In genomic region chrX:115487608-115488007, GRCh38 we compare ENCODE assay signal across 21 cellular contexts.
DNase-seq lines count a peak whose midpoint lies in the region; ATAC-seq, FAIRE-seq and TF ChIP-seq lines count a peak whose summit lies in the region.
"Had no signal": no experiment of that assay in that cellular context is flagged by ENCODE, and none has a peak within 500 bp of the region (broad histone marks: within the 10 kb centered on the region; RNA-seq: fewer than 3 reads in every experiment).

No MANE protein-coding gene starts in this region.

- no peak overlapping the region for H3K18ac ChIP-seq in IMR-90 (ENCODE audit: low read depth, low read length)

- H3K36me3 ChIP-seq in IMR-90 (ENCODE audit: control insufficient read depth, insufficient read depth, low read length), result no peaks in the 10 kb centered on the region
- H3K36me3 ChIP-seq: BLaER1 treated with 17β-estradiol and CSF1 and Interleukin-3, amounts not matched to agents 10 nM and 100 nM had no signal

- ATAC-seq in IMR-90 (ENCODE audit: low read depth) (no peak), right cardiac atrium (no peak)
- ATAC-seq: A549; CD8-positive, alpha-beta T cell had no signal

- no peaks in the 10 kb centered on the region for H3K9me1 ChIP-seq in IMR-90 (ENCODE audit: insufficient read depth, low read length)

- TF ChIP-seq RAD21 in IMR-90 (IDR thresholded peaks at IDR 0.05; ENCODE audit: low read length), result no peak

- no peak overlapping the region for H3K4me2 ChIP-seq in IMR-90 (ENCODE audit: low read depth, low read length)
- H3K4me2 ChIP-seq: A549; BLaER1 treated with 17β-estradiol and CSF1 and Interleukin-3, amounts not matched to agents 10 nM and 100 nM had no signal

- no peak overlapping the region for H4K5ac ChIP-seq in IMR-90 (ENCODE audit: low read depth, low read length)

- intact Hi-C loops in IMR-90 (cut with micrococcal nuclease) (no loop called here), right cardiac atrium (cut with DNase I) (no loop called here)

- H2AK5ac ChIP-seq in IMR-90 (ENCODE audit: low read depth, low read length), result no peak overlapping the region

- peak; percentile 14 for FAIRE-seq in colon (lab: Jason Lieb, UNC)
- FAIRE-seq: A549, D721Med, G401.6, GM12891, GM19239 had no signal

- H3K4ac ChIP-seq in IMR-90 (ENCODE audit: low read depth, low read length), result no peak overlapping the region

- CTCF ChIA-PET in IMR-90 (lab: Yijun Ruan, JAX), result no interaction called here

- H3K14ac ChIP-seq in IMR-90 (replicated peaks; ENCODE audit: low read depth, low read length), result no peak overlapping the region

- H3K27me3 ChIP-seq in IMR-90 (ENCODE audit: control insufficient read depth, insufficient read depth, low read length) (no peaks in the 10 kb centered on the region; the same call in 1 of the 2 replicates), right cardiac atrium (ENCODE audit: control insufficient read depth, insufficient read depth) (no peaks in the 10 kb centered on the region)

- H3K9me3 ChIP-seq in IMR-90 (ENCODE audit: control insufficient read depth, insufficient read depth, low read length), result no peaks in the 10 kb centered on the region
- H3K9me3 ChIP-seq in right cardiac atrium (ENCODE audit: control insufficient read depth, low read length), result no peaks in the 10 kb centered on the region
- H3K9me3 ChIP-seq: A549, Caco-2 had no signal

- no peak overlapping the region for H4K8ac ChIP-seq in IMR-90 (ENCODE audit: low read depth in 2 of 2, low read length in 2 of 2)

- H3K23ac ChIP-seq in IMR-90 (ENCODE audit: low read depth, low read length), result no peak overlapping the region

- no peak overlapping the region for H4K91ac ChIP-seq in IMR-90 (ENCODE audit: insufficient read depth, low read depth, low read length)

- no peak for TF ChIP-seq POLR2A in IMR-90 (IDR thresholded peaks at IDR 0.05; ENCODE audit: low read depth, low read length)

- H3K9ac ChIP-seq in IMR-90 (ENCODE audit: low read depth, low read length), result no peak overlapping the region
- H3K9ac ChIP-seq: BLaER1 treated with 17β-estradiol and CSF1 and Interleukin-3, amounts not matched to agents 10 nM and 100 nM had no signal

- H3K4me1 ChIP-seq in IMR-90 (ENCODE audit: control insufficient read depth, insufficient read depth, low read length) (no peaks in the 10 kb centered on the region), right cardiac atrium (ENCODE audit: control insufficient read depth, insufficient read depth, low read length) (no peaks in the 10 kb centered on the region)
- H3K4me1 ChIP-seq: A549, Caco-2 had no signal

- dilution Hi-C loops in IMR-90 (cut with HindIII; ENCODE audit: low sequenced_read_pairs, unreplicated experiment), result no loop called here

- no peaks in the 10 kb centered on the region for H3K79me1 ChIP-seq in IMR-90 (ENCODE audit: low read depth in 1 of 2, low read length in 2 of 2)

- H3K27ac ChIP-seq in IMR-90 (ENCODE audit: insufficient read depth, low read length), result no peak overlapping the region
- H3K27ac ChIP-seq in right cardiac atrium (ENCODE audit: low read length), result no peak overlapping the region
- H3K27ac ChIP-seq: 22Rv1; A549; BLaER1 treated with 17β-estradiol and CSF1 and Interleukin-3, amounts not matched to agents 10 nM and 100 nM; C4-2B had no signal

- H3K4me3 ChIP-seq in IMR-90 (ENCODE audit: insufficient read depth, low read depth, low read length) (no peak overlapping the region), right cardiac atrium (ENCODE audit: low read length) (no peak overlapping the region)
- H3K4me3 ChIP-seq: A549; BLaER1 treated with 17β-estradiol and CSF1 and Interleukin-3, amounts not matched to agents 10 nM and 100 nM had no signal

- no peak overlapping the region for H2BK120ac ChIP-seq in IMR-90 (ENCODE audit: low read depth, low read length)

- POLR2A ChIA-PET in IMR-90 (lab: Charles Lee; ENCODE audit: unreplicated experiment), result no interaction called here

- in situ Hi-C loops in IMR-90 (cut with MboI; ENCODE audit: low sequenced_read_pairs), result no loop called here

- DNase-seq in NCI-H524 treated with DMSO at 0.1 percent for 48 hours (lab: John Stamatoyannopoulos, UW) (peak; percentile 16), NCI-H524 (lab: John Stamatoyannopoulos, UW) (no peak), IMR-90 (no peak), islet precursor cell (no peak), right cardiac atrium (no peak)
- DNase-seq: AML-193; Caco-2; Calu3; CD4-positive, alpha-beta T cell; CD8-positive, alpha-beta T cell; DMS79 treated with DMSO at 0.1 percent for 48 hours; GF-D8 had no signal

- H3K56ac ChIP-seq in IMR-90 (ENCODE audit: extremely low read depth, insufficient read depth, low read length), result no peak overlapping the region

- no peak overlapping the region for H2AK9ac ChIP-seq in IMR-90 (replicated peaks; ENCODE audit: low read depth, low read length, poor library complexity)

- H2BK5ac ChIP-seq in IMR-90 (ENCODE audit: low read depth, low read length, poor library complexity, severe bottlenecking), result no peak overlapping the region

- no TSS peak for BruUV-seq in IMR-90 (replicated peaks; lab: Mats Ljungman, UMichigan)

- no peak overlapping the region for H2BK15ac ChIP-seq in IMR-90 (ENCODE audit: low read depth, low read length)

- TF ChIP-seq CTCF in IMR-90 (conservative IDR thresholded peaks at IDR 0.05; ENCODE audit: low read depth, low read length), result no peak

- no peak overlapping the region for H2BK20ac ChIP-seq in IMR-90 (ENCODE audit: low read depth, low read length)

- H4K20me1 ChIP-seq in IMR-90 (ENCODE audit: insufficient read depth, low read length), result no peaks in the 10 kb centered on the region
- H4K20me1 ChIP-seq: BLaER1 treated with 17β-estradiol and CSF1 and Interleukin-3, amounts not matched to agents 10 nM and 100 nM had no signal

- no peak overlapping the region for H2AFZ ChIP-seq in IMR-90 (replicated peaks; ENCODE audit: low read length, poor library complexity)

TF ChIP-seq in IMR-90, 13 proteins besides CTCF, POLR2A, EP300 and RAD21:
- TF ChIP-seq MAFK (IDR thresholded peaks at IDR 0.05; ENCODE audit: low read depth, low read length) (no peak), CEBPB (IDR thresholded peaks at IDR 0.05; ENCODE audit: low read depth, low read length) (peak; percentile 77)
